Comparison of ENCODE assay signal across 16 cellular contexts in genomic region chr3:195179782-195180489, GRCh38.
DNase-seq lines count a peak whose midpoint lies in the region; ATAC-seq, FAIRE-seq and TF ChIP-seq lines count a peak whose summit lies in the region.
"Had no signal": no experiment of that assay in that cellular context is flagged by ENCODE, and none has a peak within 500 bp of the region (broad histone marks: within the 10 kb centered on the region; RNA-seq: fewer than 3 reads in every experiment).

No MANE protein-coding gene starts in this region.

- no peak for TF ChIP-seq RAD21 in SK-N-SH (IDR thresholded peaks at IDR 0.05; ENCODE audit: low read length)

- TF ChIP-seq CTCF in SK-N-SH (IDR thresholded peaks at IDR 0.05) (no peak), fibroblast of lung (conservative IDR thresholded peaks at IDR 0.05 in 1 of 2, IDR thresholded peaks at IDR 0.05 in 1 of 2; ENCODE audit: low read depth in 1 of 2, low read length in 2 of 2) (no peak), vagina (IDR thresholded peaks at IDR 0.05) (no peak)

- TF ChIP-seq EP300 in SK-N-SH (IDR thresholded peaks at IDR 0.05; ENCODE audit: borderline replicate concordance in 1 of 2, low read depth in 1 of 2, low read length in 1 of 2), result no peak

- intact Hi-C loops in vagina (cut with DNase I), result no loop called here

- H3F3A ChIP-seq in SK-N-SH (replicated peaks; ENCODE audit: insufficient read depth), result no peaks in the 10 kb centered on the region

- peak; percentile 73 for DNase-seq in SK-N-SH
- no peak for DNase-seq in fibroblast of lung (ENCODE audit: low read depth in 2 of 2)
- DNase-seq in vagina (ENCODE audit: extremely low spot score in 2 of 2), result no peak
- no peak for DNase-seq in frontal cortex (ENCODE audit: low spot score in 2 of 2)
- no peak for DNase-seq in NCI-H2029 (lab: John Stamatoyannopoulos, UW)
- DNase-seq in SHP77 treated with DMSO at 0.1 percent for 48 hours (lab: John Stamatoyannopoulos, UW), result no peak
- DNase-seq: activated CD4-positive, alpha-beta memory T cell treated with anti-CD3 and anti-CD28 coated beads, Interleukin-2, amount 10 ng/mL, durations not matched to agents 7 days and 5 days; activated gamma-delta T cell; Calu3; central memory CD4-positive, alpha-beta T cell; NCI-H1417 treated with DMSO at 0.1 percent for 48 hours; substantia nigra; T-helper 9 cell had no signal

- H3K27me3 ChIP-seq in SK-N-SH (ENCODE audit: insufficient read depth) (no peaks in the 10 kb centered on the region), fibroblast of lung (ENCODE audit: control insufficient read depth, insufficient read depth, low read length) (no peaks in the 10 kb centered on the region), muscle layer of duodenum (ENCODE audit: low read depth, low read length) (no peaks in the 10 kb centered on the region), vagina (no peaks in the 10 kb centered on the region)

- CTCF ChIA-PET in SK-N-SH (lab: Yijun Ruan, JAX), result interaction anchor here (0.6 to 2.2 kb wide), 4 partner anchors 9 to 497 kb away, joined by 3 to 8 read pairs (median 3); no protein-coding TSS in a partner anchor

- H3K4me1 ChIP-seq in SK-N-SH (ENCODE audit: control insufficient read depth in 1 of 2, insufficient read depth in 2 of 2, low read depth in 1 of 2, low read length in 1 of 2), result peaks cover 33 to 50% of the 10 kb centered on the region in 2 experiments
- H3K4me1 ChIP-seq in fibroblast of lung (ENCODE audit: control insufficient read depth, extremely low read depth, insufficient read depth, low read length), result peaks cover 11% of the 10 kb centered on the region
- H3K4me1 ChIP-seq in muscle layer of duodenum (ENCODE audit: control insufficient read depth in 1 of 2, insufficient read depth in 2 of 2, low read length in 2 of 2), result peaks cover 4 to 41% of the 10 kb centered on the region in 2 donors
- H3K4me1 ChIP-seq in vagina, result peaks cover 41% of the 10 kb centered on the region

- H3K27ac ChIP-seq in SK-N-SH (ENCODE audit: low read depth in 2 of 2, low read length in 1 of 2), result peak overlapping the region in 1 of 2 experiments; percentile 92; a peak in 2 of 4 replicates
- H3K27ac ChIP-seq in fibroblast of lung (ENCODE audit: insufficient read depth, low read length), result no peak overlapping the region
- H3K27ac ChIP-seq in muscle layer of duodenum (ENCODE audit: low read length), result peak overlapping the region; percentile 6
- peak overlapping the region; percentile 8 for H3K27ac ChIP-seq in vagina
- H3K27ac ChIP-seq: 22Rv1 had no signal

- H3K4me2 ChIP-seq in SK-N-SH (no peak overlapping the region), fibroblast of lung (ENCODE audit: extremely low read depth, insufficient read depth, low read length) (no peak overlapping the region)

- H2AFZ ChIP-seq in SK-N-SH (ENCODE audit: low read depth) (no peak overlapping the region), fibroblast of lung (ENCODE audit: low read length) (peak overlapping the region; percentile 48)

- H3K9ac ChIP-seq in SK-N-SH (no peak overlapping the region), fibroblast of lung (ENCODE audit: insufficient read depth, low read length) (no peak overlapping the region)

- no peak for TF ChIP-seq POLR2A in vagina (IDR thresholded peaks at IDR 0.05)

- no peak for FAIRE-seq in frontal cortex (lab: Jason Lieb, UNC)

- H3K9me3 ChIP-seq in SK-N-SH (no peaks in the 10 kb centered on the region), fibroblast of lung (ENCODE audit: control insufficient read depth, insufficient read depth, low read depth, low read length) (no peaks in the 10 kb centered on the region), muscle layer of duodenum (ENCODE audit: control insufficient read depth in 1 of 2, low read length in 2 of 2) (no peaks in the 10 kb centered on the region), vagina (no peaks in the 10 kb centered on the region)

- no peaks in the 10 kb centered on the region; the same call in 1 of the 2 replicates for H3K79me2 ChIP-seq in SK-N-SH (ENCODE audit: insufficient read depth)
- no peaks in the 10 kb centered on the region for H3K79me2 ChIP-seq in fibroblast of lung (ENCODE audit: control insufficient read depth, insufficient read depth, low read length)

- 85% methylated on average over 18 of the region's 24 CpGs for WGBS in SK-N-SH (ENCODE audit: low lambda C conversion rate)

- no peaks in the 10 kb centered on the region for H3K36me3 ChIP-seq in SK-N-SH (replicated peaks in 1 of 2; ENCODE audit: control insufficient read depth in 1 of 2, insufficient read depth in 2 of 2, low read length in 1 of 2)
- H3K36me3 ChIP-seq in fibroblast of lung (ENCODE audit: control insufficient read depth, insufficient read depth, low read length), result peaks cover 2% of the 10 kb centered on the region
- no peaks in the 10 kb centered on the region for H3K36me3 ChIP-seq in muscle layer of duodenum (ENCODE audit: control insufficient read depth in 1 of 2, insufficient read depth in 2 of 2, low read length in 2 of 2)
- no peaks in the 10 kb centered on the region for H3K36me3 ChIP-seq in vagina

- no peaks in the 10 kb centered on the region for H3K9me2 ChIP-seq in SK-N-SH

- no peak; the same call in 2 of the 3 replicates for ATAC-seq in SK-N-SH treated with all-trans-retinoic acid at 6 μM for 48 hours

- H3K4me3 ChIP-seq in SK-N-SH (ENCODE audit: low read depth in 2 of 2, low read length in 1 of 2), result no peak overlapping the region
- H3K4me3 ChIP-seq in fibroblast of lung (replicated peaks in 1 of 4; ENCODE audit: control extremely low read depth in 1 of 4, insufficient read depth in 1 of 4, low read depth in 3 of 4, low read length in 4 of 4), result no peak overlapping the region
- no peak overlapping the region for H3K4me3 ChIP-seq in muscle layer of duodenum (ENCODE audit: low read depth in 1 of 2, low read length in 2 of 2)
- H3K4me3 ChIP-seq in vagina, result no peak overlapping the region

- H4K20me1 ChIP-seq in SK-N-SH (ENCODE audit: insufficient read depth), result no peaks in the 10 kb centered on the region
- no peaks in the 10 kb centered on the region for H4K20me1 ChIP-seq in fibroblast of lung (ENCODE audit: control insufficient read depth, extremely low read depth, insufficient read depth, low read length)

- POLR2A ChIA-PET in SK-N-SH (lab: Yijun Ruan, JAX), result no interaction called here

TF ChIP-seq in SK-N-SH, 30 proteins besides CTCF, POLR2A, EP300 and RAD21:
- no peak for TF ChIP-seq POLR2AphosphoS5 (IDR thresholded peaks at IDR 0.05; ENCODE audit: low read depth, low read length)
- no peak for TF ChIP-seq SMC3 (IDR thresholded peaks at IDR 0.05; ENCODE audit: low read depth, low read length)
- TF ChIP-seq FOSL2 (IDR thresholded peaks at IDR 0.05; ENCODE audit: borderline replicate concordance, low read depth), result no peak
- no peak for TF ChIP-seq TEAD4 (IDR thresholded peaks at IDR 0.05; ENCODE audit: borderline replicate concordance, insufficient read depth)
- no peak for TF ChIP-seq NRF1 (IDR thresholded peaks at IDR 0.05; ENCODE audit: low read depth, low read length)

TF ChIP-seq in SK-N-SH treated with all-trans-retinoic acid at 6 μM for 48 hours, 23 proteins besides CTCF, POLR2A, EP300 and RAD21 (continues in another document):
- no peak for TF ChIP-seq CSDC2 (CRISPR knock-in tag; IDR thresholded peaks at IDR 0.05)
- no peak for TF ChIP-seq ZNF8 (CRISPR knock-in tag; IDR thresholded peaks at IDR 0.05)
- TF ChIP-seq TOX (CRISPR knock-in tag; IDR thresholded peaks at IDR 0.05; ENCODE audit: borderline replicate concordance), result no peak
- TF ChIP-seq ZC3H10 (CRISPR knock-in tag; IDR thresholded peaks at IDR 0.05), result no peak
- no peak for TF ChIP-seq TSHZ2 (CRISPR knock-in tag; IDR thresholded peaks at IDR 0.05)
- no peak for TF ChIP-seq RARB (CRISPR knock-in tag; IDR thresholded peaks at IDR 0.05)
- TF ChIP-seq SNAI2 (CRISPR knock-in tag; IDR thresholded peaks at IDR 0.05), result no peak
- no peak for TF ChIP-seq ESRRG (CRISPR knock-in tag; IDR thresholded peaks at IDR 0.05)
- TF ChIP-seq POU6F1 (CRISPR knock-in tag; IDR thresholded peaks at IDR 0.05; ENCODE audit: borderline replicate concordance, low read depth), result no peak
- TF ChIP-seq ISL1 (CRISPR knock-in tag; IDR thresholded peaks at IDR 0.05), result no peak
- TF ChIP-seq ZNF70 (CRISPR knock-in tag; IDR thresholded peaks at IDR 0.05), result no peak
- no peak for TF ChIP-seq ARNTL (CRISPR knock-in tag; IDR thresholded peaks at IDR 0.05; ENCODE audit: borderline replicate concordance, low read depth)
- no peak for TF ChIP-seq ZFP30 (CRISPR knock-in tag; IDR thresholded peaks at IDR 0.05)
